Comparison of ENCODE assay signal across 29 cellular contexts in the genomic region with DNA sequence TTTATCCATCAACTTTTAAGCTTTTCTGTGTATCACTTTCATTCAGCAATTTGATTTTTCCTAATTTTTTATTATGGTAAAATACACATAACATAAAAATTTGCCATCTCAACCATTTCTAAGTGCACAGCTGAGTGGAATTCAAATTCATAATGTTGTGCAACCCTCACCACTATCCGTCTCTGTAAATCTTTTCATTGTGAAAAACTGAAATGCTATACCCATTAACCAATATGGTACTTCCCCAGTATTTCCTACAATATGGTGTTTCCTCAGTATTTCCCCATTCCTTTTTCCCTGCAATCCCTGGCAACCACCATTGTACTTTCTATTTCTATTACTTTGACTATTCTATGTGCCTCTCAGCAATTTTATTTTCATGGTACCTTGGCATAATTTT.
"Had no signal": no experiment of that assay in that cellular context is flagged by ENCODE, and none has a peak within 500 bp of the region (broad histone marks: within the 10 kb centered on the region; RNA-seq: fewer than 3 reads in every experiment).

No MANE protein-coding gene starts in this region.

- H3K4me1 ChIP-seq: body of pancreas had no signal

- ATAC-seq: activated CD4-positive, CD25-positive, alpha-beta regulatory T cell treated with anti-CD3 and anti-CD28 coated beads, Interleukin-2, amount 50 U/mL, for 24 hours; activated CD8-positive, alpha-beta T cell treated with anti-CD3 and anti-CD28 coated beads for 36 hours; activated T-cell treated with anti-CD3 and anti-CD28 coated beads, Interleukin-2, amount 50 U/mL, for 4 hours; activated T-helper 17 cell treated with anti-CD3 and anti-CD28 coated beads, Interleukin-2, amount 50 U/mL, for 72 hours; body of pancreas had no signal

- H3K36me3 ChIP-seq: esophagus squamous epithelium had no signal

- H3K27ac ChIP-seq: body of pancreas, epithelial cell of prostate, esophagus squamous epithelium, VCaP had no signal

- H3K4me3 ChIP-seq: body of pancreas, esophagus squamous epithelium had no signal

- DNase-seq: activated B cell treated with CpG ODN at 0.5 μM for 24 hours; activated CD4-positive, alpha-beta T cell treated with anti-CD3 and anti-CD28 coated beads for 48 hours; activated CD4-positive, alpha-beta T cell treated with anti-CD3 and anti-CD28 coated beads, Interleukin-2, amount 50 U/mL, for 1 hour; activated CD4-positive, alpha-beta T cell treated with anti-CD3 and anti-CD28 coated beads, Interleukin-2, amount 50 U/mL, for 48 hours; activated CD8-positive, alpha-beta memory T cell treated with anti-CD3 and anti-CD28 coated beads for 24 hours; activated CD8-positive, alpha-beta T cell treated with anti-CD3 and anti-CD28 coated beads for 36 hours; activated effector memory CD4-positive, alpha-beta T cell treated with Interleukin-2 at 50 U/mL for 16 hours; activated gamma-delta T cell treated with Interleukin-2 at 50 U/mL for 16 hours; activated naive CD4-positive, alpha-beta T cell treated with anti-CD3 and anti-CD28 coated beads, Interleukin-2, amount 50 U/mL, for 16 hours; activated naive CD4-positive, alpha-beta T cell treated with Interleukin-2 at 50 U/mL for 16 hours; activated T-cell treated with anti-CD3 and anti-CD28 coated beads, Interleukin-2, amount 50 U/mL, for 4 hours; amygdala; aorta; body of pancreas; caudate nucleus; cortex of kidney; dermis blood vessel endothelial cell; effector CD8-positive, alpha-beta T cell; esophagus squamous epithelium; foreskin fibroblast; head of caudate nucleus; T-helper 2 cell had no signal

- FAIRE-seq: colon, endothelial cell of umbilical vein, TTC549 had no signal

- H3K9me3 ChIP-seq: body of pancreas, esophagus squamous epithelium had no signal

- H3K27me3 ChIP-seq: body of pancreas, esophagus squamous epithelium had no signal
